In the genomic region with DNA sequence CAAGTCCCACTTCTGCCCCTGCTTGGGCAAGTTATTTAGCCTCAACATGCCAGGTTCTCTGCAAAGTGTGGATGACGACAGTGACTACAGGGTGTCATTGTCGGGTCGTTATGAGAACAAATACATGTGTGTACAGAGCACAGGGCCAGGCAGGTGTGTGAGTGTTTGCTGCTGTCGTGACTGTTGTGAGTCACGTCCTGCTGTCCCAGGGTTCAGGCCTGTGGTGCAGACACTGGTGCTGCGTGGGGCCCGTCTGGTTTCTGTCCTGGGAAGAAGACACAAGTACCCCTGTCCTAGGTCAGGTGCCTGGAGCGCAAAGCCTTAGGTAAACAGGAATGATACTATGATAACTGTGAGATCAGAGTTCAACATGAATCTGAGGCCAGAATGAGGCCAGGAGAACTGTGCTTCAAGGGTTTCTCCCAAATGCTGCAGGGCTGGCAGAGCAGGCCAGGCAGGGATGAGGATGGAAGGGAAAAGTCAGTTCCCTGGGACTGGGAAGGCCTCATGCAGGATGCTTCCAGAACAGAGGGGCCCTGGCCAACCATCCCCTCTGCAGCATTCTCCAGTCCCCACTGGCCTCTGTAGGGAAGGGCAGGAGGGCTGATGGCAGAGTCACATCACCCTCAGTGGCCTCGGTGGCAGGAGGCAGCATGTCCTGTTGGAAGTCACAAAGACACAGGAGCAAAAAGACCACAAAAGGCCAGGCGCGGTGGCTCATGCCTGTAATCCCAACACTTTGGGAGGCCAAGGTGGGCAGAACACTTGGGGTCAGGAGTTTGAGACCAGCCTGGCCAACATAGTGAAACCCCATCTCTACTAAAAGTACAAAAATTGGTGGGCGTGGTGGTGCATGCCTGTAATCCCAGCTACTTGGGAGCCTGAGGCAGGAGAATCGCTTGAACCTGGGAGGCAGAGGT, we compare ENCODE assay signal across 1 cellular context.
TF ChIP-seq lines count a peak whose summit lies in the region.

No MANE protein-coding gene starts in this region.

TF ChIP-seq in HepG2, 621 proteins besides CTCF, POLR2A, EP300 and RAD21 (continued from another document and continues in another):
- TF ChIP-seq, protein P1, sequence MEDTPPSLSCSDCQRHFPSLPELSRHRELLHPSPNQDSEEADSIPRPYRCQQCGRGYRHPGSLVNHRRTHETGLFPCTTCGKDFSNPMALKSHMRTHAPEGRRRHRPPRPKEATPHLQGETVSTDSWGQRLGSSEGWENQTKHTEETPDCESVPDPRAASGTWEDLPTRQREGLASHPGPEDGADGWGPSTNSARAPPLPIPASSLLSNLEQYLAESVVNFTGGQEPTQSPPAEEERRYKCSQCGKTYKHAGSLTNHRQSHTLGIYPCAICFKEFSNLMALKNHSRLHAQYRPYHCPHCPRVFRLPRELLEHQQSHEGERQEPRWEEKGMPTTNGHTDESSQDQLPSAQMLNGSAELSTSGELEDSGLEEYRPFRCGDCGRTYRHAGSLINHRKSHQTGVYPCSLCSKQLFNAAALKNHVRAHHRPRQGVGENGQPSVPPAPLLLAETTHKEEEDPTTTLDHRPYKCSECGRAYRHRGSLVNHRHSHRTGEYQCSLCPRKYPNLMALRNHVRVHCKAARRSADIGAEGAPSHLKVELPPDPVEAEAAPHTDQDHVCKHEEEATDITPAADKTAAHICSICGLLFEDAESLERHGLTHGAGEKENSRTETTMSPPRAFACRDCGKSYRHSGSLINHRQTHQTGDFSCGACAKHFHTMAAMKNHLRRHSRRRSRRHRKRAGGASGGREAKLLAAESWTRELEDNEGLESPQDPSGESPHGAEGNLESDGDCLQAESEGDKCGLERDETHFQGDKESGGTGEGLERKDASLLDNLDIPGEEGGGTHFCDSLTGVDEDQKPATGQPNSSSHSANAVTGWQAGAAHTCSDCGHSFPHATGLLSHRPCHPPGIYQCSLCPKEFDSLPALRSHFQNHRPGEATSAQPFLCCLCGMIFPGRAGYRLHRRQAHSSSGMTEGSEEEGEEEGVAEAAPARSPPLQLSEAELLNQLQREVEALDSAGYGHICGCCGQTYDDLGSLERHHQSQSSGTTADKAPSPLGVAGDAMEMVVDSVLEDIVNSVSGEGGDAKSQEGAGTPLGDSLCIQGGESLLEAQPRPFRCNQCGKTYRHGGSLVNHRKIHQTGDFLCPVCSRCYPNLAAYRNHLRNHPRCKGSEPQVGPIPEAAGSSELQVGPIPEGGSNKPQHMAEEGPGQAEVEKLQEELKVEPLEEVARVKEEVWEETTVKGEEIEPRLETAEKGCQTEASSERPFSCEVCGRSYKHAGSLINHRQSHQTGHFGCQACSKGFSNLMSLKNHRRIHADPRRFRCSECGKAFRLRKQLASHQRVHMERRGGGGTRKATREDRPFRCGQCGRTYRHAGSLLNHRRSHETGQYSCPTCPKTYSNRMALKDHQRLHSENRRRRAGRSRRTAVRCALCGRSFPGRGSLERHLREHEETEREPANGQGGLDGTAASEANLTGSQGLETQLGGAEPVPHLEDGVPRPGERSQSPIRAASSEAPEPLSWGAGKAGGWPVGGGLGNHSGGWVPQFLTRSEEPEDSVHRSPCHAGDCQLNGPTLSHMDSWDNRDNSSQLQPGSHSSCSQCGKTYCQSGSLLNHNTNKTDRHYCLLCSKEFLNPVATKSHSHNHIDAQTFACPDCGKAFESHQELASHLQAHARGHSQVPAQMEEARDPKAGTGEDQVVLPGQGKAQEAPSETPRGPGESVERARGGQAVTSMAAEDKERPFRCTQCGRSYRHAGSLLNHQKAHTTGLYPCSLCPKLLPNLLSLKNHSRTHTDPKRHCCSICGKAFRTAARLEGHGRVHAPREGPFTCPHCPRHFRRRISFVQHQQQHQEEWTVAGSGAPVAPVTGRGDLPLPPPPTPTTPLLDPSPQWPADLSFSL (CRISPR knock-in tag; IDR thresholded peaks at IDR 0.05) = peak; percentile 79; the same call in 1 of the 2 replicates
- no peak for TF ChIP-seq ZNF781 (CRISPR knock-in tag; IDR thresholded peaks at IDR 0.05; ENCODE audit: borderline replicate concordance, not compliant biosample characterization)
- peak; percentile 90 for TF ChIP-seq ZNF350 (CRISPR knock-in tag; IDR thresholded peaks at IDR 0.05; ENCODE audit: borderline replicate concordance, low read depth)
- TF ChIP-seq ZNF761 (CRISPR knock-in tag; conservative IDR thresholded peaks at IDR 0.05) = peak; percentile 81; the same call in 1 of the 2 replicates
- no peak for TF ChIP-seq NBN (conservative IDR thresholded peaks at IDR 0.05)
- TF ChIP-seq JARID2 (CRISPR knock-in tag; IDR thresholded peaks at IDR 0.05; ENCODE audit: insufficient replicate concordance) = peak; percentile 70
- no peak for TF ChIP-seq ATRX (CRISPR knock-in tag; IDR thresholded peaks at IDR 0.05; ENCODE audit: borderline replicate concordance)
- TF ChIP-seq, protein P2, sequence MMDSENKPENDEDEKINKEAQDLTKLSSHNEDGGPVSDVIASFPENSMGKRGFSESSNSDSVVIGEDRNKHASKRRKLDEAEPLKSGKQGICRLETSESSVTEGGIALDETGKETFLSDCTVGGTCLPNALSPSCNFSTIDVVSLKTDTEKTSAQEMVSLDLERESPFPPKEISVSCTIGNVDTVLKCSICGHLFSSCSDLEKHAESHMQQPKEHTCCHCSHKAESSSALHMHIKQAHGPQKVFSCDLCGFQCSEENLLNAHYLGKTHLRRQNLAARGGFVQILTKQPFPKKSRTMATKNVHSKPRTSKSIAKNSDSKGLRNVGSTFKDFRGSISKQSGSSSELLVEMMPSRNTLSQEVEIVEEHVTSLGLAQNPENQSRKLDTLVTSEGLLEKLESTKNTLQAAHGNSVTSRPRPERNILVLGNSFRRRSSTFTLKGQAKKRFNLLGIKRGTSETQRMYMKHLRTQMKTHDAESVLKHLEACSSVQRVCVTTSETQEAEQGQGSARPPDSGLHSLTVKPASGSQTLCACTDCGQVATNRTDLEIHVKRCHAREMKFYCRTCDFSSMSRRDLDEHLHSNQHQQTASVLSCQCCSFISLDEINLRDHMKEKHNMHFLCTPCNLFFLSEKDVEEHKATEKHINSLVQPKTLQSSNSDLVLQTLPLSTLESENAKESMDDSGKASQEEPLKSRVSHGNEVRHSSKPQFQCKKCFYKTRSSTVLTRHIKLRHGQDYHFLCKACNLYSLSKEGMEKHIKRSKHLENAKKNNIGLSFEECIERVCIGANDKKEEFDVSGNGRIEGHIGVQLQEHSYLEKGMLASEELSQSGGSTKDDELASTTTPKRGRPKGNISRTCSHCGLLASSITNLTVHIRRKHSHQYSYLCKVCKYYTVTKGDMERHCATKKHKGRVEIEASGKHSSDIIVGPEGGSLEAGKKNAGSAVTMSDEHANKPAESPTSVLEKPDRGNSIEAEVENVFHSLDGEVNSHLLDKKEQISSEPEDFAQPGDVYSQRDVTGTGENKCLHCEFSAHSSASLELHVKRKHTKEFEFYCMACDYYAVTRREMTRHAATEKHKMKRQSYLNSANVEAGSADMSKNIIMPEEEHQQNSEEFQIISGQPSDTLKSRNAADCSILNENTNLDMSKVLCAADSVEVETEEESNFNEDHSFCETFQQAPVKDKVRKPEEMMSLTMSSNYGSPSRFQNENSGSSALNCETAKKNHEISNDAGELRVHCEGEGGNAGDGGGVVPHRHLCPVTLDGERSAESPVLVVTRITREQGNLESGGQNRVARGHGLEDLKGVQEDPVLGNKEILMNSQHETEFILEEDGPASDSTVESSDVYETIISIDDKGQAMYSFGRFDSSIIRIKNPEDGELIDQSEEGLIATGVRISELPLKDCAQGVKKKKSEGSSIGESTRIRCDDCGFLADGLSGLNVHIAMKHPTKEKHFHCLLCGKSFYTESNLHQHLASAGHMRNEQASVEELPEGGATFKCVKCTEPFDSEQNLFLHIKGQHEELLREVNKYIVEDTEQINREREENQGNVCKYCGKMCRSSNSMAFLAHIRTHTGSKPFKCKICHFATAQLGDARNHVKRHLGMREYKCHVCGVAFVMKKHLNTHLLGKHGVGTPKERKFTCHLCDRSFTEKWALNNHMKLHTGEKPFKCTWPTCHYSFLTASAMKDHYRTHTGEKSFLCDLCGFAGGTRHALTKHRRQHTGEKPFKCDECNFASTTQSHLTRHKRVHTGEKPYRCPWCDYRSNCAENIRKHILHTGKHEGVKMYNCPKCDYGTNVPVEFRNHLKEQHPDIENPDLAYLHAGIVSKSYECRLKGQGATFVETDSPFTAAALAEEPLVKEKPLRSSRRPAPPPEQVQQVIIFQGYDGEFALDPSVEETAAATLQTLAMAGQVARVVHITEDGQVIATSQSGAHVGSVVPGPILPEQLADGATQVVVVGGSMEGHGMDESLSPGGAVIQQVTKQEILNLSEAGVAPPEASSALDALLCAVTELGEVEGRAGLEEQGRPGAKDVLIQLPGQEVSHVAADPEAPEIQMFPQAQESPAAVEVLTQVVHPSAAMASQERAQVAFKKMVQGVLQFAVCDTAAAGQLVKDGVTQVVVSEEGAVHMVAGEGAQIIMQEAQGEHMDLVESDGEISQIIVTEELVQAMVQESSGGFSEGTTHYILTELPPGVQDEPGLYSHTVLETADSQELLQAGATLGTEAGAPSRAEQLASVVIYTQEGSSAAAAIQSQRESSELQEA (CRISPR knock-in tag; IDR thresholded peaks at IDR 0.05; ENCODE audit: not compliant biosample characterization) = no peak
- TF ChIP-seq, protein P3, sequence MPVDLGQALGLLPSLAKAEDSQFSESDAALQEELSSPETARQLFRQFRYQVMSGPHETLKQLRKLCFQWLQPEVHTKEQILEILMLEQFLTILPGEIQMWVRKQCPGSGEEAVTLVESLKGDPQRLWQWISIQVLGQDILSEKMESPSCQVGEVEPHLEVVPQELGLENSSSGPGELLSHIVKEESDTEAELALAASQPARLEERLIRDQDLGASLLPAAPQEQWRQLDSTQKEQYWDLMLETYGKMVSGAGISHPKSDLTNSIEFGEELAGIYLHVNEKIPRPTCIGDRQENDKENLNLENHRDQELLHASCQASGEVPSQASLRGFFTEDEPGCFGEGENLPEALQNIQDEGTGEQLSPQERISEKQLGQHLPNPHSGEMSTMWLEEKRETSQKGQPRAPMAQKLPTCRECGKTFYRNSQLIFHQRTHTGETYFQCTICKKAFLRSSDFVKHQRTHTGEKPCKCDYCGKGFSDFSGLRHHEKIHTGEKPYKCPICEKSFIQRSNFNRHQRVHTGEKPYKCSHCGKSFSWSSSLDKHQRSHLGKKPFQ (CRISPR knock-in tag; IDR thresholded peaks at IDR 0.05; ENCODE audit: insufficient replicate concordance) = peak; percentile 87
- TF ChIP-seq, protein P4, sequence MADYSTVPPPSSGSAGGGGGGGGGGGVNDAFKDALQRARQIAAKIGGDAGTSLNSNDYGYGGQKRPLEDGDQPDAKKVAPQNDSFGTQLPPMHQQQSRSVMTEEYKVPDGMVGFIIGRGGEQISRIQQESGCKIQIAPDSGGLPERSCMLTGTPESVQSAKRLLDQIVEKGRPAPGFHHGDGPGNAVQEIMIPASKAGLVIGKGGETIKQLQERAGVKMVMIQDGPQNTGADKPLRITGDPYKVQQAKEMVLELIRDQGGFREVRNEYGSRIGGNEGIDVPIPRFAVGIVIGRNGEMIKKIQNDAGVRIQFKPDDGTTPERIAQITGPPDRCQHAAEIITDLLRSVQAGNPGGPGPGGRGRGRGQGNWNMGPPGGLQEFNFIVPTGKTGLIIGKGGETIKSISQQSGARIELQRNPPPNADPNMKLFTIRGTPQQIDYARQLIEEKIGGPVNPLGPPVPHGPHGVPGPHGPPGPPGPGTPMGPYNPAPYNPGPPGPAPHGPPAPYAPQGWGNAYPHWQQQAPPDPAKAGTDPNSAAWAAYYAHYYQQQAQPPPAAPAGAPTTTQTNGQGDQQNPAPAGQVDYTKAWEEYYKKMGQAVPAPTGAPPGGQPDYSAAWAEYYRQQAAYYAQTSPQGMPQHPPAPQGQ (CRISPR knock-in tag; IDR thresholded peaks at IDR 0.05; ENCODE audit: borderline replicate concordance) = no peak
- TF ChIP-seq, protein P5, sequence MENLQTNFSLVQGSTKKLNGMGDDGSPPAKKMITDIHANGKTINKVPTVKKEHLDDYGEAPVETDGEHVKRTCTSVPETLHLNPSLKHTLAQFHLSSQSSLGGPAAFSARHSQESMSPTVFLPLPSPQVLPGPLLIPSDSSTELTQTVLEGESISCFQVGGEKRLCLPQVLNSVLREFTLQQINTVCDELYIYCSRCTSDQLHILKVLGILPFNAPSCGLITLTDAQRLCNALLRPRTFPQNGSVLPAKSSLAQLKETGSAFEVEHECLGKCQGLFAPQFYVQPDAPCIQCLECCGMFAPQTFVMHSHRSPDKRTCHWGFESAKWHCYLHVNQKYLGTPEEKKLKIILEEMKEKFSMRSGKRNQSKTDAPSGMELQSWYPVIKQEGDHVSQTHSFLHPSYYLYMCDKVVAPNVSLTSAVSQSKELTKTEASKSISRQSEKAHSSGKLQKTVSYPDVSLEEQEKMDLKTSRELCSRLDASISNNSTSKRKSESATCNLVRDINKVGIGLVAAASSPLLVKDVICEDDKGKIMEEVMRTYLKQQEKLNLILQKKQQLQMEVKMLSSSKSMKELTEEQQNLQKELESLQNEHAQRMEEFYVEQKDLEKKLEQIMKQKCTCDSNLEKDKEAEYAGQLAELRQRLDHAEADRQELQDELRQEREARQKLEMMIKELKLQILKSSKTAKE (CRISPR knock-in tag; IDR thresholded peaks at IDR 0.05; ENCODE audit: borderline replicate concordance) = peak; percentile 97
- TF ChIP-seq SNRNP70 (IDR thresholded peaks at IDR 0.05; ENCODE audit: low read depth, low read length) = no peak
- TF ChIP-seq SKI (IDR thresholded peaks at IDR 0.05; ENCODE audit: partially characterized antibody) = peak; percentile 94
- TF ChIP-seq ONECUT2 (CRISPR knock-in tag; IDR thresholded peaks at IDR 0.05) = no peak
- TF ChIP-seq, protein P6, sequence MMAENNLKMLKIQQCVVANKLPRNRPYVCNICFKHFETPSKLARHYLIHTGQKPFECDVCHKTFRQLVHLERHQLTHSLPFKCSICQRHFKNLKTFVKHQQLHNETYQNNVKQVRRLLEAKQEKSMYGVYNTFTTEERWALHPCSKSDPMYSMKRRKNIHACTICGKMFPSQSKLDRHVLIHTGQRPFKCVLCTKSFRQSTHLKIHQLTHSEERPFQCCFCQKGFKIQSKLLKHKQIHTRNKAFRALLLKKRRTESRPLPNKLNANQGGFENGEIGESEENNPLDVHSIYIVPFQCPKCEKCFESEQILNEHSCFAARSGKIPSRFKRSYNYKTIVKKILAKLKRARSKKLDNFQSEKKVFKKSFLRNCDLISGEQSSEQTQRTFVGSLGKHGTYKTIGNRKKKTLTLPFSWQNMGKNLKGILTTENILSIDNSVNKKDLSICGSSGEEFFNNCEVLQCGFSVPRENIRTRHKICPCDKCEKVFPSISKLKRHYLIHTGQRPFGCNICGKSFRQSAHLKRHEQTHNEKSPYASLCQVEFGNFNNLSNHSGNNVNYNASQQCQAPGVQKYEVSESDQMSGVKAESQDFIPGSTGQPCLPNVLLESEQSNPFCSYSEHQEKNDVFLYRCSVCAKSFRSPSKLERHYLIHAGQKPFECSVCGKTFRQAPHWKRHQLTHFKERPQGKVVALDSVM (CRISPR knock-in tag; IDR thresholded peaks at IDR 0.05) = peak; percentile 7; the same call in 1 of the 2 replicates
- TF ChIP-seq HOXD1 (CRISPR knock-in tag; IDR thresholded peaks at IDR 0.05) = peak; percentile 65; the same call in 1 of the 2 replicates
- peak; percentile 57 for TF ChIP-seq PHF5A (CRISPR knock-in tag; IDR thresholded peaks at IDR 0.05; ENCODE audit: low read depth, unreplicated experiment)
- no peak for TF ChIP-seq MAZ (IDR thresholded peaks at IDR 0.05; ENCODE audit: borderline replicate concordance, low read depth, low read length)
- peak; percentile 79 for TF ChIP-seq MAZ (CRISPR knock-in tag; IDR thresholded peaks at IDR 0.05; ENCODE audit: low read depth)
- TF ChIP-seq, protein P7, sequence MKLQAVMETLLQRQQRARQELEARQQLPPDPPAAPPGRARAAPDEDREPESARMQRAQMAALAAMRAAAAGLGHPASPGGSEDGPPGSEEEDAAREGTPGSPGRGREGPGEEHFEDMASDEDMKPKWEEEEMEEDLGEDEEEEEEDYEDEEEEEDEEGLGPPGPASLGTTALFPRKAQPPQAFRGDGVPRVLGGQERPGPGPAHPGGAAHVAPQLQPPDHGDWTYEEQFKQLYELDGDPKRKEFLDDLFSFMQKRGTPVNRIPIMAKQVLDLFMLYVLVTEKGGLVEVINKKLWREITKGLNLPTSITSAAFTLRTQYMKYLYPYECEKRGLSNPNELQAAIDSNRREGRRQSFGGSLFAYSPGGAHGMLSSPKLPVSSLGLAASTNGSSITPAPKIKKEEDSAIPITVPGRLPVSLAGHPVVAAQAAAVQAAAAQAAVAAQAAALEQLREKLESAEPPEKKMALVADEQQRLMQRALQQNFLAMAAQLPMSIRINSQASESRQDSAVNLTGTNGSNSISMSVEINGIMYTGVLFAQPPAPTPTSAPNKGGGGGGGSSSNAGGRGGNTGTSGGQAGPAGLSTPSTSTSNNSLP (IDR thresholded peaks at IDR 0.05; ENCODE audit: low read depth, low read length) = peak; percentile 23; the same call in 1 of the 2 replicates
